In genomic region chr2:135257383-135258090, GRCh38 we compare ENCODE assay signal across 20 cellular contexts.
A peak's percentile ranks its signal among the peaks of the same experiment; 100 is the strongest.
DNase-seq lines count a peak whose midpoint lies in the region; ATAC-seq, FAIRE-seq and TF ChIP-seq lines count a peak whose summit lies in the region.
"Had no signal": no experiment of that assay in that cellular context is flagged by ENCODE, and none has a peak within 500 bp of the region (broad histone marks: within the 10 kb centered on the region; RNA-seq: fewer than 3 reads in every experiment).

No MANE protein-coding gene starts in this region.

- POLR2A ChIA-PET in AG04450 (lab: Yijun Ruan, JAX), result no interaction called here
- POLR2A ChIA-PET in K562 (lab: Yijun Ruan, JAX), result no interaction called here

- H3K36me3 ChIP-seq in K562 (ENCODE audit: control insufficient read depth, insufficient read depth, low read length), result no peaks in the 10 kb centered on the region
- H3K36me3 ChIP-seq: HAP-1 had no signal

- no peak for TF ChIP-seq EP300 in K562 (IDR thresholded peaks at IDR 0.05; ENCODE audit: low read length)

- no peak overlapping the region for H3K4me2 ChIP-seq in K562 (ENCODE audit: insufficient read depth, low read length)
- H3K4me2 ChIP-seq: A549 had no signal

- H3K79me2 ChIP-seq in K562 (ENCODE audit: control insufficient read depth, insufficient read depth, low read length), result no peaks in the 10 kb centered on the region

- H3K4me3 ChIP-seq in AG04450 (ENCODE audit: low read depth, low read length) (no peak overlapping the region), HFF-Myc (replicated peaks; ENCODE audit: low read depth, low read length) (no peak overlapping the region), K562 (no peak overlapping the region), fibroblast of the aortic adventitia (ENCODE audit: low read depth, low read length) (no peak overlapping the region)
- H3K4me3 ChIP-seq: A549, HAP-1 had no signal

- no peaks in the 10 kb centered on the region for H3K9me1 ChIP-seq in K562 (ENCODE audit: control insufficient read depth, insufficient read depth, low read length)

- FAIRE-seq in K562 (lab: Jason Lieb, UNC) (no peak), GM12891 (lab: Jason Lieb, UNC) (no peak)
- FAIRE-seq: A549 had no signal

- no TSS peak for BruUV-seq in K562 (replicated peaks; lab: Mats Ljungman, UMichigan)

- DNase-seq in AG04450 (ENCODE audit: low read depth, low spot score), result peak; percentile 34
- peak; percentile 41 for DNase-seq in HFF-Myc (ENCODE audit: extremely low read depth, low read depth)
- no peak for DNase-seq in K562 (ENCODE audit: extremely low read depth in 1 of 4, low spot score in 3 of 4)
- DNase-seq in fibroblast of the aortic adventitia (ENCODE audit: low read depth), result peak; percentile 87
- DNase-seq in GM12891 (ENCODE audit: insufficient read length, low spot score), result no peak
- DNase-seq in pons (ENCODE audit: low spot score), result no peak
- DNase-seq: activated CD4-positive, alpha-beta T cell treated with anti-CD3 and anti-CD28 coated beads for 1 hour; activated T-cell treated with anti-CD3 and anti-CD28 coated beads, Interleukin-2, amount 50 U/mL, for 4 hours; CD4-positive, CD25-positive, alpha-beta regulatory T cell; effector CD8-positive, alpha-beta T cell; foreskin melanocyte; NCI-H1417 treated with DMSO at 0.1 percent for 48 hours; NCI-H526 treated with DMSO at 0.1 percent for 48 hours; occipital lobe; stimulated activated CD8-positive, alpha-beta memory T cell treated with anti-CD3 and anti-CD28 coated beads, Interleukin-4, amount 100 ng/mL, for 48 hours; substantia nigra had no signal

- in situ Hi-C loops in K562 (cut with MboI), result no loop called here

- TF ChIP-seq CTCF in AG04450 (IDR thresholded peaks at IDR 0.05; ENCODE audit: low read depth, low read length) (no peak), HFF-Myc (IDR thresholded peaks at IDR 0.05; ENCODE audit: low read depth, low read length, missing control alignments) (no peak), K562 (IDR thresholded peaks at IDR 0.05 in 2 of 3, conservative IDR thresholded peaks at IDR 0.05 in 1 of 3; ENCODE audit: insufficient read depth in 2 of 3, low read depth in 1 of 3, low read length in 3 of 3) (no peak), fibroblast of the aortic adventitia (IDR thresholded peaks at IDR 0.05; ENCODE audit: insufficient read depth, low read length) (no peak)

- intact Hi-C loops in K562 (cut with micrococcal nuclease), result loop anchor here (5.0 kb wide), 1 partner anchor 255 kb away; no protein-coding TSS in a partner anchor

- TF ChIP-seq POLR2A in K562 (conservative IDR thresholded peaks at IDR 0.05) (no peak), GM12891 (IDR thresholded peaks at IDR 0.05; ENCODE audit: low read depth, low read length) (no peak)

- no peak for TF ChIP-seq RAD21 in K562 (CRISPR knock-in tag; conservative IDR thresholded peaks at IDR 0.05 in 1 of 2, IDR thresholded peaks at IDR 0.05 in 1 of 2)

- H2AFZ ChIP-seq in K562 (ENCODE audit: low read depth, low read length), result no peak overlapping the region

- CTCF ChIA-PET in AG04450 (lab: Charles Lee) (no interaction called here), K562 (lab: Yijun Ruan, JAX; ENCODE audit: low intra/inter-chr PET ratio) (no interaction called here)

- H3K27ac ChIP-seq in AG04450 (ENCODE audit: low read depth, low read length) (no peak overlapping the region), K562 (ENCODE audit: extremely low read depth, low read depth, low read length) (no peak overlapping the region)
- H3K27ac ChIP-seq: A549 had no signal

- H3K9ac ChIP-seq in K562 (ENCODE audit: insufficient read depth in 1 of 2, low read depth in 2 of 2, low read length in 2 of 2), result no peak overlapping the region

- no peaks in the 10 kb centered on the region for H4K20me1 ChIP-seq in K562 (replicated peaks; ENCODE audit: control insufficient read depth, insufficient read depth, low read length)

- H3K27me3 ChIP-seq in AG04450 (ENCODE audit: control insufficient read depth, insufficient read depth, low read length) (no peaks in the 10 kb centered on the region), K562 (ENCODE audit: control insufficient read depth in 2 of 2, insufficient read depth in 2 of 2, low read length in 2 of 2) (no peaks in the 10 kb centered on the region)

- WGBS in K562 (ENCODE audit: insufficient coverage, low coverage, missing lambda C conversion rate), result 37% methylated on average over 2 of the region's 2 CpGs

- peaks cover 3% of the 10 kb centered on the region; the same call in 1 of the 2 replicates for H3K9me3 ChIP-seq in AG04450 (ENCODE audit: control insufficient read depth, insufficient read depth, low read length)
- no peaks in the 10 kb centered on the region for H3K9me3 ChIP-seq in K562 (replicated peaks; ENCODE audit: control insufficient read depth, insufficient read depth, low read depth, low read length)
- H3K9me3 ChIP-seq: A549, HAP-1 had no signal

- ATAC-seq in K562 (no peak), GM19035 (IDR thresholded peaks at IDR 0.05; ENCODE audit: unreplicated experiment) (no peak), GM18909 (IDR thresholded peaks at IDR 0.05; ENCODE audit: poor library complexity, unreplicated experiment) (no peak)
- ATAC-seq: activated T-cell treated with anti-CD3 and anti-CD28 coated beads, Interleukin-2, amount 50 U/mL, for 4 hours had no signal

- no peaks in the 10 kb centered on the region for H3K4me1 ChIP-seq in K562 (replicated peaks in 1 of 2; ENCODE audit: control insufficient read depth in 2 of 2, insufficient read depth in 2 of 2, low read length in 2 of 2)
- H3K4me1 ChIP-seq: A549 had no signal

TF ChIP-seq in K562, 482 proteins besides CTCF, POLR2A, EP300 and RAD21:
- TF ChIP-seq U2AF1 (optimal IDR thresholded peaks at IDR 0.05; ENCODE audit: low read depth, low read length) (no peak), HDAC3 (IDR thresholded peaks at IDR 0.05; ENCODE audit: borderline replicate concordance, partially characterized antibody) (no peak), HMGN3 (IDR thresholded peaks at IDR 0.05; ENCODE audit: borderline replicate concordance, extremely low read depth, insufficient read length, low read depth, low read length) (no peak), CEBPG (CRISPR knock-in tag; IDR thresholded peaks at IDR 0.05) (no peak), CEBPG (tag; conservative IDR thresholded peaks at IDR 0.05 in 1 of 2, IDR thresholded peaks at IDR 0.05 in 1 of 2) (peak in 1 of 2 experiments; percentile 67; a peak in 2 of 4 replicates)
- TF ChIP-seq, protein P1, sequence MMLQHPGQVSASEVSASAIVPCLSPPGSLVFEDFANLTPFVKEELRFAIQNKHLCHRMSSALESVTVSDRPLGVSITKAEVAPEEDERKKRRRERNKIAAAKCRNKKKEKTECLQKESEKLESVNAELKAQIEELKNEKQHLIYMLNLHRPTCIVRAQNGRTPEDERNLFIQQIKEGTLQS (IDR thresholded peaks at IDR 0.05), result peak; percentile 34; the same call in 1 of the 2 replicates
- TF ChIP-seq, protein P1 (CRISPR knock-in tag; conservative IDR thresholded peaks at IDR 0.05), result no peak

TF ChIP-seq in GM12891, 5 proteins besides CTCF, POLR2A, EP300 and RAD21:
- no peak for TF ChIP-seq PAX5 (IDR thresholded peaks at IDR 0.05; ENCODE audit: insufficient read depth, low read length, severe bottlenecking)
- no peak for TF ChIP-seq POU2F2 (IDR thresholded peaks at IDR 0.05; ENCODE audit: low read depth, low read length)
- TF ChIP-seq SPI1 (IDR thresholded peaks at IDR 0.05; ENCODE audit: low read depth, low read length), result no peak
- no peak for TF ChIP-seq POLR2AphosphoS5 (IDR thresholded peaks at IDR 0.05; ENCODE audit: low read depth, low read length)
- no peak for TF ChIP-seq TAF1 (IDR thresholded peaks at IDR 0.05; ENCODE audit: low read depth, low read length)

Comparison
In these comparisons a context has a peak if more than half of its experiments do, and no peak if none do; other contexts are left out.
1. DNase-seq: peak in AG04450 (single experiment), HFF-Myc (single experiment) and fibroblast of the aortic adventitia (single experiment); none in K562 (0 of 4), GM12891 (single experiment) and pons (single experiment).